19 cellular contexts compared by ENCODE assay signal in genomic region chr1:22752339-22752738, GRCh38. TPM values are rescaled to one million over a fixed set of nuclear protein-coding genes. Genes with fewer than 3 reads are reported as not detected.
DNase-seq lines count a peak whose midpoint lies in the region; ATAC-seq, FAIRE-seq and TF ChIP-seq lines count a peak whose summit lies in the region.
"Had no signal": no experiment of that assay in that cellular context is flagged by ENCODE, and none has a peak within 500 bp of the region (broad histone marks: within the 10 kb centered on the region; RNA-seq: fewer than 3 reads in every experiment).

No MANE protein-coding gene starts in this region.

- H3K4me1 ChIP-seq in RWPE2 (ENCODE audit: insufficient read depth, poor library complexity, severe bottlenecking) (peaks cover 33% of the 10 kb centered on the region), pancreas (peaks cover 0 to 12% (median 9%) of the 10 kb centered on the region in 3 donors)

- peak overlapping the region; percentile 91 for H3K27ac ChIP-seq in RWPE2 (ENCODE audit: poor library complexity, severe bottlenecking)
- no peak overlapping the region for H3K27ac ChIP-seq in pancreas
- H3K27ac ChIP-seq: 22Rv1; BLaER1 treated with 17β-estradiol and CSF1 and Interleukin-3, amounts not matched to agents 10 nM and 100 nM had no signal

- TF ChIP-seq CTCF in RWPE2 (IDR thresholded peaks at IDR 0.05; ENCODE audit: poor library complexity, severe bottlenecking), result no peak
- TF ChIP-seq CTCF in pancreas (IDR thresholded peaks at IDR 0.05), result no peak

- H3K27me3 ChIP-seq in RWPE2 (ENCODE audit: insufficient read depth, poor library complexity, severe bottlenecking) (no peaks in the 10 kb centered on the region), pancreas (no peaks in the 10 kb centered on the region)
- H3K27me3 ChIP-seq: BLaER1 treated with 17β-estradiol and CSF1 and Interleukin-3, amounts not matched to agents 10 nM and 100 nM had no signal

- no peak overlapping the region for H3K4me3 ChIP-seq in RWPE2 (ENCODE audit: severe bottlenecking)
- H3K4me3 ChIP-seq in pancreas, result no peak overlapping the region
- H3K4me3 ChIP-seq: A549; BLaER1 treated with 17β-estradiol and CSF1 and Interleukin-3, amounts not matched to agents 10 nM and 100 nM had no signal

- DNase-seq in RWPE2 (ENCODE audit: low spot score) (no peak), pancreas (no peak), NCI-H2196 (lab: John Stamatoyannopoulos, UW; ENCODE audit: unreplicated experiment) (no peak)
- DNase-seq in activated CD4-positive, alpha-beta T cell treated with anti-CD3 and anti-CD28 coated beads, Interleukin-2, amount 50 U/mL, for 1 hour, result no peak
- no peak for DNase-seq in stimulated activated CD4-positive, alpha-beta T cell treated with anti-CD3 and anti-CD28 coated beads, Interleukin-1b, Interleukin-23, amount 100 ng/mL, for 48 hours
- DNase-seq: AML-193; Caco-2; Calu3; CD4-positive, alpha-beta T cell; CD8-positive, alpha-beta T cell; DMS79 treated with DMSO at 0.1 percent for 48 hours; GF-D8 had no signal

- FAIRE-seq in islet of Langerhans (lab: Jason Lieb, UNC), result peak; percentile 33
- peak; percentile 13 for FAIRE-seq in pancreas (lab: Jason Lieb, UNC)
- FAIRE-seq: A549, D721Med, G401.6, GM19239 had no signal

- no peak for ATAC-seq in RWPE2 (ENCODE audit: low read depth)
- ATAC-seq in pancreas, result no peak
- ATAC-seq: A549; CD8-positive, alpha-beta T cell had no signal

- intact Hi-C loops in pancreas (cut with DNase I), result no loop called here

- H3K36me3 ChIP-seq in RWPE2 (ENCODE audit: low read depth), result no peaks in the 10 kb centered on the region
- H3K36me3 ChIP-seq in pancreas, result no peaks in the 10 kb centered on the region
- H3K36me3 ChIP-seq: BLaER1 treated with 17β-estradiol and CSF1 and Interleukin-3, amounts not matched to agents 10 nM and 100 nM had no signal

- H3K9me3 ChIP-seq in RWPE2 (ENCODE audit: severe bottlenecking) (no peaks in the 10 kb centered on the region), pancreas (no peaks in the 10 kb centered on the region)
- H3K9me3 ChIP-seq: A549; BLaER1 treated with 17β-estradiol and CSF1 and Interleukin-3, amounts not matched to agents 10 nM and 100 nM; Caco-2 had no signal

- 96 to 97% methylated on average over 1 of the region's 1 CpG for WGBS in pancreas, 2 donors

RNA-seq across cellular contexts. Expression of gene EPHB2, which starts 41.7 kb away (rescaled TPM):
- 1 to 10 TPM; 3.1 to 10.0 (median 5.9) TPM for total RNA-seq in pancreas
- polyA plus RNA-seq in pancreas, result 1 to 10 TPM; 1.3 to 2.0 TPM
- total RNA-seq: CD8-positive, alpha-beta T cell had no signal
